Comparison of ENCODE assay signal across 20 cellular contexts in the genomic region with DNA sequence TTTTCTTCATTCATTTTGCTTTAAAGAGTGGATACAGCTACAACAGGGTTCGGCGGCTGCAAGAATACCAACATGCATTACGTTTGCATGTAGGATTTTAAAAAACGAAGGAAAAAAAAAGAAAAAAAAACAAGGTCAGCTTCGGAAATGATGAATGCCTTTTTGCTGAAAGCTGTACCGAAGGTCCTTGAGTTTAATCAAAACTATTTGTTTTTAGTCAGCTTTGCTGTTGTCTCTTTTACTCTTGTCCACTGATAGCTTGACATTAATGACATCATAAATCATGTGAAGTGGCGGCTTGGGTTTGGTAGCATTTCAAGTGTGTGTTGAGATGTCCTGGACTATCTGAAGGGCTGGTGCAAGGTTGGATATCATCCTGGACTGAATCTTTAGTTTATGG.
DNase-seq lines count a peak whose midpoint lies in the region; ATAC-seq and TF ChIP-seq lines count a peak whose summit lies in the region.
"Had no signal": no experiment of that assay in that cellular context is flagged by ENCODE, and none has a peak within 500 bp of the region (broad histone marks: within the 10 kb centered on the region; RNA-seq: fewer than 3 reads in every experiment).

No MANE protein-coding gene starts in this region.

- TF ChIP-seq CTCF in nephron (IDR thresholded peaks at IDR 0.05; ENCODE audit: unreplicated experiment in 3 of 3), result no peak

- peaks cover 7% of the 10 kb centered on the region for H3K9me3 Mint-ChIP-seq in nephron
- peaks cover 0 to 2% (median 0%) of the 10 kb centered on the region in 3 donors for H3K9me3 Mint-ChIP-seq in T-cell
- H3K9me3 Mint-ChIP-seq: activated CD4-positive, alpha-beta T cell treated with anti-CD3 and anti-CD28 coated beads, Interleukin-2, amount 10 ng/mL, durations not matched to agents 24 days and 14 days had no signal

- H3K36me3 Mint-ChIP-seq in nephron (ENCODE audit: low read depth) (no peaks in the 10 kb centered on the region), T-cell (no peaks in the 10 kb centered on the region)
- H3K36me3 Mint-ChIP-seq: activated naive CD8-positive, alpha-beta T cell had no signal

- peak; percentile 32 for DNase-seq in EH (ENCODE audit: low read depth)
- DNase-seq in NCI-H187 (lab: John Stamatoyannopoulos, UW), result peak; percentile 50 to 71
- peak; percentile 30 for DNase-seq in astrocyte of the hippocampus (ENCODE audit: low read depth, low spot score)
- no peak for DNase-seq in T-cell
- DNase-seq in activated T-cell treated with anti-CD3 and anti-CD28 coated beads for 4 hours, result no peak
- DNase-seq: activated CD4-positive, alpha-beta T cell treated with anti-CD3 and anti-CD28 coated beads, Interleukin-2, amount 10 ng/mL, durations not matched to agents 24 days and 14 days; activated T-cell treated with anti-CD3 and anti-CD28 coated beads, Interleukin-2, amount 50 U/mL, for 24 hours; cerebellar nuclear complex; H9; islet precursor cell; NCI-H146; nucleus accumbens; SJCRH30; stimulated activated naive CD4-positive, alpha-beta T cell treated with Interleukin-2 at 50 U/mL for 16 hours; uterus had no signal

- H3K27ac Mint-ChIP-seq in nephron, result peak overlapping the region; percentile 35 to 83 (median 83)
- H3K27ac Mint-ChIP-seq in T-cell, result no peak overlapping the region
- H3K27ac Mint-ChIP-seq: activated CD4-positive, alpha-beta T cell treated with anti-CD3 and anti-CD28 coated beads, Interleukin-2, amount 10 ng/mL, durations not matched to agents 24 days and 14 days; activated naive CD8-positive, alpha-beta T cell; activated T-cell treated with anti-CD3 and anti-CD28 coated beads, Interleukin-2, amount 50 U/mL, for 24 hours; H9 had no signal

- CTCF ChIA-PET in T-cell (lab: Charles Lee), result no interaction called here

- H3K4me3 Mint-ChIP-seq in nephron (peak overlapping the region; percentile 57 to 76 (median 60)), T-cell (no peak overlapping the region)
- H3K4me3 Mint-ChIP-seq: activated CD4-positive, alpha-beta T cell treated with anti-CD3 and anti-CD28 coated beads, Interleukin-2, amount 10 ng/mL, durations not matched to agents 24 days and 14 days; activated naive CD8-positive, alpha-beta T cell; activated T-cell treated with anti-CD3 and anti-CD28 coated beads, Interleukin-2, amount 50 U/mL, for 24 hours; H9 had no signal

- POLR2A ChIA-PET in T-cell (lab: Charles Lee), result no interaction called here

- H3K4me1 Mint-ChIP-seq in nephron, result peaks cover 26% of the 10 kb centered on the region
- H3K4me1 Mint-ChIP-seq in T-cell, result no peaks in the 10 kb centered on the region
- H3K4me1 Mint-ChIP-seq: activated CD4-positive, alpha-beta T cell treated with anti-CD3 and anti-CD28 coated beads, Interleukin-2, amount 10 ng/mL, durations not matched to agents 24 days and 14 days; H9 had no signal

- ATAC-seq in GM18861 (IDR thresholded peaks at IDR 0.05; ENCODE audit: unreplicated experiment) (no peak), T-cell (replicated peaks in 1 of 4) (no peak), HG03039 (IDR thresholded peaks at IDR 0.05; ENCODE audit: unreplicated experiment) (no peak)
- ATAC-seq: K562 had no signal

- H3K27me3 Mint-ChIP-seq in nephron (ENCODE audit: low read depth), result peaks cover 8% of the 10 kb centered on the region
- no peaks in the 10 kb centered on the region for H3K27me3 Mint-ChIP-seq in T-cell
- H3K27me3 Mint-ChIP-seq: activated CD4-positive, alpha-beta T cell treated with anti-CD3 and anti-CD28 coated beads, Interleukin-2, amount 10 ng/mL, durations not matched to agents 24 days and 14 days; activated naive CD8-positive, alpha-beta T cell; activated T-cell treated with anti-CD3 and anti-CD28 coated beads, Interleukin-2, amount 50 U/mL, for 24 hours had no signal

Comparison
In these comparisons a context has a peak if more than half of its experiments do, and no peak if none do; other contexts are left out.
1. DNase-seq: peak in EH (single experiment), NCI-H187 (2 of 2) and astrocyte of the hippocampus (single experiment); none in T-cell (0 of 34) and activated T-cell treated with anti-CD3 and anti-CD28 coated beads for 4 hours (single experiment).
2. H3K27ac Mint-ChIP-seq: peak in nephron (3 of 3); none in T-cell (0 of 2).
3. H3K4me3 Mint-ChIP-seq: peak in nephron (3 of 3); none in T-cell (0 of 3).